ENCODE assay signal across 2 cellular contexts in the genomic region with DNA sequence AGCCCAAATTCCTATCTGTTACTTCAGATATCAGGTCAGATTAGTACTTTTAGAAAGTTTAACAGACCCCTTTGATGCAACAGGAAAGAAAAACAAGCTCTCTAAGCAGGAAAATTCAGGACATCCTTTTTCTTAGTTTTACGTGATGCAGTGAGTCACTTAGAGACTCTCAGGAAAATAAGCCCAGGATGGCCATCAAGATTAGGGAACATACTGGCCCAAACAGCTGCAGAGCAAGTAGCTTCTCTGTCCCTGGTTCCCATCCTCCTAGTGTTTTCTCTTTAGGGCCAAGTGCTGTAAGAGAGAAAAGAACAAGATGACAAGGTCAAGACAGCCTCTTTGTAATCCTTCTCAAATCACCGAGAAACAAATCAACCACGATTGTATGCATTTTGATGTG.
TF ChIP-seq lines count a peak whose summit lies in the region.

No MANE protein-coding gene starts in this region.

TF ChIP-seq in GM23338, 12 proteins besides CTCF, POLR2A, EP300 and RAD21 (continued from another document):
- TF ChIP-seq REST (IDR thresholded peaks at IDR 0.05; ENCODE audit: unreplicated experiment) (no peak), ZNF462 (CRISPR knock-in tag; IDR thresholded peaks at IDR 0.05) (no peak), STAT1 (IDR thresholded peaks at IDR 0.05; ENCODE audit: unreplicated experiment) (no peak), POLR2AphosphoS5 (IDR thresholded peaks at IDR 0.05; ENCODE audit: low read depth) (no peak), ZNF114 (CRISPR knock-in tag; IDR thresholded peaks at IDR 0.05) (no peak), EZH2phosphoT487 (IDR thresholded peaks at IDR 0.05; ENCODE audit: unreplicated experiment) (no peak)
- TF ChIP-seq, protein P1, sequence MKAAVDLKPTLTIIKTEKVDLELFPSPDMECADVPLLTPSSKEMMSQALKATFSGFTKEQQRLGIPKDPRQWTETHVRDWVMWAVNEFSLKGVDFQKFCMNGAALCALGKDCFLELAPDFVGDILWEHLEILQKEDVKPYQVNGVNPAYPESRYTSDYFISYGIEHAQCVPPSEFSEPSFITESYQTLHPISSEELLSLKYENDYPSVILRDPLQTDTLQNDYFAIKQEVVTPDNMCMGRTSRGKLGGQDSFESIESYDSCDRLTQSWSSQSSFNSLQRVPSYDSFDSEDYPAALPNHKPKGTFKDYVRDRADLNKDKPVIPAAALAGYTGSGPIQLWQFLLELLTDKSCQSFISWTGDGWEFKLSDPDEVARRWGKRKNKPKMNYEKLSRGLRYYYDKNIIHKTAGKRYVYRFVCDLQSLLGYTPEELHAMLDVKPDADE (IDR thresholded peaks at IDR 0.05): no peak

TF ChIP-seq in SK-N-SH, 30 proteins besides CTCF, POLR2A, EP300 and RAD21 (continued from another document):
- TF ChIP-seq, protein P2, sequence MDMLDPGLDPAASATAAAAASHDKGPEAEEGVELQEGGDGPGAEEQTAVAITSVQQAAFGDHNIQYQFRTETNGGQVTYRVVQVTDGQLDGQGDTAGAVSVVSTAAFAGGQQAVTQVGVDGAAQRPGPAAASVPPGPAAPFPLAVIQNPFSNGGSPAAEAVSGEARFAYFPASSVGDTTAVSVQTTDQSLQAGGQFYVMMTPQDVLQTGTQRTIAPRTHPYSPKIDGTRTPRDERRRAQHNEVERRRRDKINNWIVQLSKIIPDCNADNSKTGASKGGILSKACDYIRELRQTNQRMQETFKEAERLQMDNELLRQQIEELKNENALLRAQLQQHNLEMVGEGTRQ (IDR thresholded peaks at IDR 0.05; ENCODE audit: borderline replicate concordance, low read depth, low read length): no peak
- no peak for TF ChIP-seq ELF1 (IDR thresholded peaks at IDR 0.05)
- TF ChIP-seq, protein P3, sequence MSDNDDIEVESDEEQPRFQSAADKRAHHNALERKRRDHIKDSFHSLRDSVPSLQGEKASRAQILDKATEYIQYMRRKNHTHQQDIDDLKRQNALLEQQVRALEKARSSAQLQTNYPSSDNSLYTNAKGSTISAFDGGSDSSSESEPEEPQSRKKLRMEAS (IDR thresholded peaks at IDR 0.05; ENCODE audit: low read depth): no peak
TF ChIP-seq in SK-N-SH: peak in this region for 0.
